ENCODE assay signal across 14 cellular contexts in genomic region chr17:31534223-31534888, GRCh38.
DNase-seq lines count a peak whose midpoint lies in the region; ATAC-seq, FAIRE-seq and TF ChIP-seq lines count a peak whose summit lies in the region.
"Had no signal": no experiment of that assay in that cellular context is flagged by ENCODE, and none has a peak within 500 bp of the region (broad histone marks: within the 10 kb centered on the region; RNA-seq: fewer than 3 reads in every experiment).

No MANE protein-coding gene starts in this region.

- BruUV-seq in endothelial cell of umbilical vein (replicated peaks; lab: Mats Ljungman, UMichigan) = no TSS peak

- in situ Hi-C loops in gastrocnemius medialis (cut with MboI; ENCODE audit: low sequenced_read_pairs in 4 of 4) = loop anchor here in 2 of 4 donors (5.0 kb wide), 1 partner anchor 92 kb away; no protein-coding TSS in a partner anchor

- H3K4me3 Mint-ChIP-seq in activated CD8-positive, alpha-beta T cell treated with anti-CD3 and anti-CD28 coated beads for 36 hours = no peak overlapping the region
- H3K4me3 Mint-ChIP-seq: T-cell had no signal

- H2AK5ac ChIP-seq in trophoblast cell (ENCODE audit: low read length) = no peak overlapping the region

- FAIRE-seq in GM19239 (lab: Jason Lieb, UNC) (peak; percentile 66), endothelial cell of umbilical vein (lab: Jason Lieb, UNC) (peak; percentile 55)
- FAIRE-seq: colon had no signal

- intact Hi-C loops in endothelial cell of umbilical vein (cut with micrococcal nuclease) = no loop called here
- intact Hi-C loops in gastrocnemius medialis (cut with DNase I; ENCODE audit: low total_unique reads) = no loop called here
- intact Hi-C loops in activated CD8-positive, alpha-beta T cell treated with anti-CD3 and anti-CD28 coated beads for 36 hours (cut with micrococcal nuclease) = no loop called here

- H3K4me2 ChIP-seq in endothelial cell of umbilical vein (ENCODE audit: insufficient read depth, low read length) = no peak overlapping the region
- no peak overlapping the region for H3K4me2 ChIP-seq in trophoblast cell (ENCODE audit: low read length)

- CTCF ChIA-PET in endothelial cell of umbilical vein (lab: Charles Lee) = interaction anchor here (0.9 to 3.1 kb wide), 15 partner anchors 7 to 367 kb away, joined by 3 to 33 read pairs (median 4); partner anchors contain the start of gene UTP6
- CTCF ChIA-PET in activated CD8-positive, alpha-beta T cell treated with anti-CD3 and anti-CD28 coated beads for 36 hours (lab: Charles Lee) = interaction anchor here (0.7 to 4.6 kb wide), 12 partner anchors 9 to 312 kb away, joined by 3 to 29 read pairs (median 4); no protein-coding TSS in a partner anchor

- H3K27ac Mint-ChIP-seq in activated CD8-positive, alpha-beta T cell treated with anti-CD3 and anti-CD28 coated beads for 36 hours = no peak overlapping the region
- H3K27ac Mint-ChIP-seq: activated T-helper 2 cell treated with anti-CD3 and anti-CD28 coated beads, Interferon-gamma antibody, Interleukin-2, Interleukin-4, amounts not matched to agents 10 μg/mL and 5 μg/mL and 100 μg/mL, durations not matched to agents 14 hours and 24 hours and 36 hours had no signal

- H3K9me1 ChIP-seq in endothelial cell of umbilical vein (replicated peaks; ENCODE audit: control insufficient read depth, extremely low read depth, insufficient read depth, low read length) = no peaks in the 10 kb centered on the region

- H3K9ac ChIP-seq in endothelial cell of umbilical vein (replicated peaks; ENCODE audit: extremely low read depth, insufficient read depth, low read length) = no peak overlapping the region
- no peak overlapping the region for H3K9ac ChIP-seq in trophoblast cell (ENCODE audit: low read length)

- no peak for DNase-seq in GM19239 (ENCODE audit: insufficient read length, low spot score)
- peak; percentile 27 for DNase-seq in NB4 (ENCODE audit: low read depth)
- DNase-seq in endothelial cell of umbilical vein (ENCODE audit: low read depth, low spot score) = no peak
- DNase-seq in trophoblast cell = peak; percentile 88
- no peak for DNase-seq in NCI-H2081 (lab: John Stamatoyannopoulos, UW)
- no peak for DNase-seq in gastrocnemius medialis
- no peak for DNase-seq in activated CD8-positive, alpha-beta T cell treated with anti-CD3 and anti-CD28 coated beads for 36 hours
- DNase-seq: DMS153 had no signal

- TF ChIP-seq CTCF in NB4 (IDR thresholded peaks at IDR 0.05; ENCODE audit: low read depth, low read length) = no peak
- no peak for TF ChIP-seq CTCF in endothelial cell of umbilical vein (IDR thresholded peaks at IDR 0.05; ENCODE audit: extremely low read depth in 1 of 2, insufficient read depth in 1 of 2, low read depth in 1 of 2, low read length in 2 of 2)
- no peak for TF ChIP-seq CTCF in gastrocnemius medialis (IDR thresholded peaks at IDR 0.05 in 4 of 5, conservative IDR thresholded peaks at IDR 0.05 in 1 of 5)
- no peak for TF ChIP-seq CTCF in activated CD8-positive, alpha-beta T cell treated with anti-CD3 and anti-CD28 coated beads for 36 hours (IDR thresholded peaks at IDR 0.05)

- H3K4me1 ChIP-seq in endothelial cell of umbilical vein (ENCODE audit: control insufficient read depth, extremely low read depth, insufficient read depth, low read length) (no peaks in the 10 kb centered on the region), trophoblast cell (ENCODE audit: control insufficient read depth in 1 of 2, insufficient read depth in 2 of 2, low read length in 2 of 2) (peaks cover 9 to 13% of the 10 kb centered on the region in 2 experiments), gastrocnemius medialis (no peaks in the 10 kb centered on the region)
- H3K4me1 ChIP-seq: BE2C had no signal

- dilution Hi-C loops in endothelial cell of umbilical vein (cut with MboI; ENCODE audit: extremely low pct_ligation_motif_present, low sequenced_read_pairs) = no loop called here

- WGBS in trophoblast cell (ENCODE audit: extremely low coverage, insufficient coverage, insufficient read length) = no CpG with 5 or more reads among the region's 10 CpGs

- peaks cover 17% of the 10 kb centered on the region for H3K4me1 Mint-ChIP-seq in activated CD8-positive, alpha-beta T cell treated with anti-CD3 and anti-CD28 coated beads for 36 hours (ENCODE audit: low read depth)

- no peak overlapping the region for H2BK5ac ChIP-seq in trophoblast cell (ENCODE audit: low read depth, low read length, poor library complexity)

- H3K23ac ChIP-seq in trophoblast cell (ENCODE audit: low read length) = no peak overlapping the region

- H2AFZ ChIP-seq in endothelial cell of umbilical vein (ENCODE audit: low read depth, low read length) (no peak overlapping the region), trophoblast cell (ENCODE audit: insufficient read depth, low read length, poor library complexity) (no peak overlapping the region)

- H4K91ac ChIP-seq in trophoblast cell (ENCODE audit: low read depth, low read length) = no peak overlapping the region

- peaks cover 4% of the 10 kb centered on the region for H3K79me1 ChIP-seq in trophoblast cell (ENCODE audit: low read length)

- H3K14ac ChIP-seq in trophoblast cell (ENCODE audit: low read length) = no peak overlapping the region

- H3K4me3 ChIP-seq in NB4 (ENCODE audit: low read depth, low read length) (no peak overlapping the region), endothelial cell of umbilical vein (replicated peaks in 1 of 3; ENCODE audit: insufficient read depth in 1 of 3, low read depth in 1 of 3, low read length in 3 of 3) (no peak overlapping the region), trophoblast cell (ENCODE audit: low read depth, low read length) (no peak overlapping the region), gastrocnemius medialis (no peak overlapping the region)
- H3K4me3 ChIP-seq: testis had no signal

- no peaks in the 10 kb centered on the region for H3K27me3 Mint-ChIP-seq in activated CD8-positive, alpha-beta T cell treated with anti-CD3 and anti-CD28 coated beads for 36 hours
- H3K27me3 Mint-ChIP-seq: T-cell had no signal

- H3K9me3 Mint-ChIP-seq in activated CD8-positive, alpha-beta T cell treated with anti-CD3 and anti-CD28 coated beads for 36 hours = no peaks in the 10 kb centered on the region
- H3K9me3 Mint-ChIP-seq: activated T-helper 2 cell treated with anti-CD3 and anti-CD28 coated beads, Interferon-gamma antibody, Interleukin-2, Interleukin-4, amounts not matched to agents 10 μg/mL and 5 μg/mL and 100 μg/mL, durations not matched to agents 14 hours and 24 hours and 36 hours; T-cell had no signal

- H4K8ac ChIP-seq in trophoblast cell (ENCODE audit: low read depth, low read length) = no peak overlapping the region

- H3K4ac ChIP-seq in trophoblast cell (ENCODE audit: low read depth, low read length) = no peak overlapping the region

- TF ChIP-seq POLR2A in NB4 (IDR thresholded peaks at IDR 0.05; ENCODE audit: extremely low read depth, insufficient read length) = no peak
- no peak for TF ChIP-seq POLR2A in endothelial cell of umbilical vein (IDR thresholded peaks at IDR 0.05; ENCODE audit: low read depth, low read length)
- no peak for TF ChIP-seq POLR2A in gastrocnemius medialis (IDR thresholded peaks at IDR 0.05)

- H3K27ac ChIP-seq in endothelial cell of umbilical vein (ENCODE audit: insufficient read depth, low read depth, low read length) (no peak overlapping the region), trophoblast cell (ENCODE audit: low read depth, low read length) (no peak overlapping the region), gastrocnemius medialis (no peak overlapping the region)
- H3K27ac ChIP-seq: neutrophil, testis had no signal

- no peak overlapping the region for H2BK12ac ChIP-seq in trophoblast cell (ENCODE audit: low read length)

- H4K20me1 ChIP-seq in endothelial cell of umbilical vein (replicated peaks; ENCODE audit: control insufficient read depth, extremely low read depth, insufficient read depth, low read length) = no peaks in the 10 kb centered on the region

- POLR2A ChIA-PET in endothelial cell of umbilical vein (lab: Charles Lee) = no interaction called here
- POLR2A ChIA-PET in activated CD8-positive, alpha-beta T cell treated with anti-CD3 and anti-CD28 coated beads for 36 hours (lab: Charles Lee) = interaction anchor here (1.0 to 2.3 kb wide), 5 partner anchors 15 to 145 kb away, joined by 3 to 12 read pairs (median 4); no protein-coding TSS in a partner anchor

- peaks cover 5% of the 10 kb centered on the region for H3K36me3 Mint-ChIP-seq in activated CD8-positive, alpha-beta T cell treated with anti-CD3 and anti-CD28 coated beads for 36 hours (ENCODE audit: low read depth)

- no peak overlapping the region for H2BK120ac ChIP-seq in trophoblast cell (ENCODE audit: insufficient read depth, low read length, poor library complexity)

- H3K79me2 ChIP-seq in endothelial cell of umbilical vein (ENCODE audit: control insufficient read depth, insufficient read depth, low read length) (no peaks in the 10 kb centered on the region), trophoblast cell (ENCODE audit: control insufficient read depth, insufficient read depth, low read length, poor library complexity) (no peaks in the 10 kb centered on the region)

- no peak for ATAC-seq in gastrocnemius medialis
- no peak for ATAC-seq in activated CD8-positive, alpha-beta T cell treated with anti-CD3 and anti-CD28 coated beads for 36 hours

- H3K36me3 ChIP-seq in endothelial cell of umbilical vein (ENCODE audit: control insufficient read depth in 2 of 2, extremely low read depth in 1 of 2, insufficient read depth in 2 of 2, low read length in 2 of 2) (no peaks in the 10 kb centered on the region), trophoblast cell (ENCODE audit: control insufficient read depth in 1 of 2, insufficient read depth in 2 of 2, low read length in 2 of 2) (peaks cover 33 to 34% of the 10 kb centered on the region in 2 experiments), gastrocnemius medialis (no peaks in the 10 kb centered on the region)
- H3K36me3 ChIP-seq: BE2C had no signal

- H4K12ac ChIP-seq in trophoblast cell (ENCODE audit: low read depth, low read length) = no peak overlapping the region

- H3K27me3 ChIP-seq in endothelial cell of umbilical vein (ENCODE audit: control insufficient read depth in 2 of 2, insufficient read depth in 2 of 2, low read length in 2 of 2) (peaks cover 0 to under 1% of the 10 kb centered on the region in 2 experiments), trophoblast cell (ENCODE audit: insufficient read depth, low read length) (no peaks in the 10 kb centered on the region), gastrocnemius medialis (no peaks in the 10 kb centered on the region)
- H3K27me3 ChIP-seq: BE2C, neutrophil, testis had no signal

- H3K18ac ChIP-seq in trophoblast cell (ENCODE audit: low read length) = no peak overlapping the region

- H3K9me3 ChIP-seq in endothelial cell of umbilical vein (replicated peaks; ENCODE audit: control insufficient read depth, insufficient read depth, low read length) (no peaks in the 10 kb centered on the region), trophoblast cell (ENCODE audit: insufficient read depth, low read depth, low read length) (no peaks in the 10 kb centered on the region), gastrocnemius medialis (no peaks in the 10 kb centered on the region)
- H3K9me3 ChIP-seq: BE2C, neutrophil, testis had no signal

TF ChIP-seq in endothelial cell of umbilical vein, 7 proteins besides CTCF, POLR2A, EP300 and RAD21 (continues in another document):
- TF ChIP-seq FOS (IDR thresholded peaks at IDR 0.05; ENCODE audit: borderline replicate concordance, insufficient read depth, low read length) (no peak), MYC (IDR thresholded peaks at IDR 0.05; ENCODE audit: low read depth, low read length) (no peak), EZH2 (IDR thresholded peaks at IDR 0.05; ENCODE audit: borderline replicate concordance, low read depth, low read length, severe bottlenecking) (no peak)

Comparison
In these comparisons a context has a peak if more than half of its experiments do, and no peak if none do; other contexts are left out.
1. DNase-seq: peak in NB4 (single experiment) and trophoblast cell (2 of 2); none in GM19239 (single experiment), endothelial cell of umbilical vein (single experiment), NCI-H2081 (0 of 2), gastrocnemius medialis (0 of 2) and activated CD8-positive, alpha-beta T cell treated with anti-CD3 and anti-CD28 coated beads for 36 hours (single experiment).